18 cellular contexts compared by ENCODE assay signal in genomic region chrX:153495903-153496629, GRCh38. TPM values are rescaled to one million over a fixed set of nuclear protein-coding genes. Genes with fewer than 3 reads are reported as not detected.
A peak's percentile ranks its signal among the peaks of the same experiment; 100 is the strongest.
DNase-seq lines count a peak whose midpoint lies in the region; ATAC-seq and TF ChIP-seq lines count a peak whose summit lies in the region.
"Had no signal": no experiment of that assay in that cellular context is flagged by ENCODE, and none has a peak within 500 bp of the region (broad histone marks: within the 10 kb centered on the region; RNA-seq: fewer than 3 reads in every experiment).

No MANE protein-coding gene starts in this region.

- dilution Hi-C loops in IMR-90 (cut with HindIII; ENCODE audit: low sequenced_read_pairs, unreplicated experiment): no loop called here

- H2BK20ac ChIP-seq in IMR-90 (ENCODE audit: low read depth, low read length): no peak overlapping the region

- H4K91ac ChIP-seq in IMR-90 (ENCODE audit: insufficient read depth, low read depth, low read length): peak overlapping the region; percentile 49; the same call in 1 of the 2 replicates

- in situ Hi-C loops in IMR-90 (cut with MboI; ENCODE audit: low sequenced_read_pairs): no loop called here
- in situ Hi-C loops in G401 (cut with HindIII; ENCODE audit: low sequenced_read_pairs): no loop called here

- no peak overlapping the region; the same call in 1 of the 2 replicates for H3K18ac ChIP-seq in IMR-90 (ENCODE audit: low read depth, low read length)

- TF ChIP-seq POLR2A in IMR-90 (IDR thresholded peaks at IDR 0.05; ENCODE audit: low read depth, low read length) (no peak), esophagus muscularis mucosa (IDR thresholded peaks at IDR 0.05; ENCODE audit: low read depth) (no peak), GM18505 (IDR thresholded peaks at IDR 0.05; ENCODE audit: borderline replicate concordance, extremely low read depth, insufficient read depth, insufficient read length) (no peak)

- H2AFZ ChIP-seq in IMR-90 (replicated peaks; ENCODE audit: low read length, poor library complexity): peak overlapping the region; percentile 92
- H2AFZ ChIP-seq: PC-9 had no signal

- intact Hi-C loops in IMR-90 (cut with micrococcal nuclease) (loop anchor here (1.0 to 5.0 kb wide), 2 partner anchors 25 to 539 kb away; no protein-coding TSS in a partner anchor), esophagus muscularis mucosa (cut with DNase I) (no loop called here)

- H3K14ac ChIP-seq in IMR-90 (replicated peaks; ENCODE audit: low read depth, low read length): peak overlapping the region; percentile 58; the same call in 1 of the 2 replicates

- WGBS in IMR-90 (ENCODE audit: extremely low coverage in 2 of 2, insufficient read length in 1 of 2), 2 experiments: 65% methylated on average over 11 of the region's 18 CpGs; no CpG with 5 or more reads in 1 of the 2 experiments
- 76% methylated on average over 14 of the region's 18 CpGs for WGBS in esophagus muscularis mucosa

- no peaks in the 10 kb centered on the region for H3K9me3 Mint-ChIP-seq in osteocyte (ENCODE audit: unreplicated experiment)
- H3K9me3 Mint-ChIP-seq: activated B cell treated with CpG ODN at 0.5 μM for 24 hours; central memory CD8-positive, alpha-beta T cell had no signal

- no peak overlapping the region for H2BK120ac ChIP-seq in IMR-90 (ENCODE audit: low read depth, low read length)

- H3K4me3 ChIP-seq in AG10803 (ENCODE audit: low read length) (peak overlapping the region; percentile 75), IMR-90 (ENCODE audit: insufficient read depth, low read depth, low read length) (peak overlapping the region; percentile 70), esophagus muscularis mucosa (peak overlapping the region; percentile 32 to 52 (median 37))
- H3K4me3 ChIP-seq: neural progenitor cell, PC-9 had no signal

- H3K4me2 ChIP-seq in IMR-90 (ENCODE audit: low read depth, low read length): peak overlapping the region; percentile 82
- H3K4me2 ChIP-seq: neural progenitor cell, PC-9 had no signal

- CTCF ChIA-PET in IMR-90 (lab: Yijun Ruan, JAX): interaction anchor here (0.7 to 2.0 kb wide), 2 partner anchors 25 to 26 kb away, joined by 3 to 10 read pairs; partner anchors contain the start of gene HAUS7

- H3K9me3 ChIP-seq in IMR-90 (ENCODE audit: control insufficient read depth, insufficient read depth, low read length) (no peaks in the 10 kb centered on the region; the same call in 1 of the 2 replicates), esophagus muscularis mucosa (no peaks in the 10 kb centered on the region)

- no peak overlapping the region for H4K5ac ChIP-seq in IMR-90 (ENCODE audit: low read depth, low read length)

- H3K36me3 Mint-ChIP-seq in osteocyte (ENCODE audit: unreplicated experiment): peaks cover 2% of the 10 kb centered on the region
- H3K36me3 Mint-ChIP-seq: CD14-positive monocyte, neural progenitor cell had no signal

- POLR2A ChIA-PET in IMR-90 (lab: Charles Lee; ENCODE audit: unreplicated experiment): interaction anchor here (0.8 kb wide), 1 partner anchor 256 kb away, joined by 5 read pairs; no protein-coding TSS in a partner anchor

- ATAC-seq in IMR-90 (ENCODE audit: low read depth): no peak
- ATAC-seq in GM21528 (IDR thresholded peaks at IDR 0.05; ENCODE audit: low FRiP score, unreplicated experiment): no peak
- no peak for ATAC-seq in GM18505 (IDR thresholded peaks at IDR 0.05; ENCODE audit: unreplicated experiment)
- no peak for ATAC-seq in HG03378 (IDR thresholded peaks at IDR 0.05; ENCODE audit: unreplicated experiment)

- peaks cover 6 to 15% of the 10 kb centered on the region in 2 experiments for H3K79me1 ChIP-seq in IMR-90 (ENCODE audit: low read depth in 1 of 2, low read length in 2 of 2)

- H3K9ac ChIP-seq in IMR-90 (ENCODE audit: low read depth, low read length): peak overlapping the region; percentile 93; the same call in 1 of the 2 replicates
- H3K9ac ChIP-seq: neural progenitor cell had no signal

- TF ChIP-seq RAD21 in IMR-90 (IDR thresholded peaks at IDR 0.05; ENCODE audit: low read length): no peak

- no peak overlapping the region for H2AK5ac ChIP-seq in IMR-90 (ENCODE audit: low read depth, low read length)

- no TSS peak for BruUV-seq in IMR-90 (replicated peaks; lab: Mats Ljungman, UMichigan)

- H3K4me1 ChIP-seq in IMR-90 (ENCODE audit: control insufficient read depth, insufficient read depth, low read length) (peaks cover 17% of the 10 kb centered on the region), esophagus muscularis mucosa (peaks cover 0 to 21% (median 16%) of the 10 kb centered on the region in 4 donors)

- H2BK5ac ChIP-seq in IMR-90 (ENCODE audit: low read depth, low read length, poor library complexity, severe bottlenecking): no peak overlapping the region

- H3K27ac Mint-ChIP-seq in osteocyte (ENCODE audit: unreplicated experiment): peak overlapping the region; percentile 95
- H3K27ac Mint-ChIP-seq: activated B cell treated with CpG ODN at 0.5 μM for 24 hours, CD14-positive monocyte had no signal

- H3K56ac ChIP-seq in IMR-90 (ENCODE audit: extremely low read depth, insufficient read depth, low read length): no peak overlapping the region

- H3K4me1 Mint-ChIP-seq in osteocyte (ENCODE audit: unreplicated experiment): peaks cover 55% of the 10 kb centered on the region
- H3K4me1 Mint-ChIP-seq: activated B cell treated with CpG ODN at 0.5 μM for 24 hours; central memory CD8-positive, alpha-beta T cell had no signal

- peak overlapping the region in 1 of 2 experiments; percentile 47; a peak in 2 of 4 replicates for H4K8ac ChIP-seq in IMR-90 (ENCODE audit: low read depth in 2 of 2, low read length in 2 of 2)

- H3K36me3 ChIP-seq in IMR-90 (ENCODE audit: control insufficient read depth, insufficient read depth, low read length) (no peaks in the 10 kb centered on the region), esophagus muscularis mucosa (no peaks in the 10 kb centered on the region)
- H3K36me3 ChIP-seq: neural progenitor cell had no signal

- H3K27ac ChIP-seq in IMR-90 (ENCODE audit: insufficient read depth, low read length): no peak overlapping the region; the same call in 1 of the 2 replicates
- peak overlapping the region in 1 of 4 donors; percentile 34 for H3K27ac ChIP-seq in esophagus muscularis mucosa (replicated peaks in 1 of 4)
- H3K27ac ChIP-seq: neural progenitor cell, PC-9 had no signal

- H3K4me3 Mint-ChIP-seq in osteocyte (ENCODE audit: unreplicated experiment): peak overlapping the region; percentile 97
- H3K4me3 Mint-ChIP-seq: activated B cell treated with CpG ODN at 0.5 μM for 24 hours; central memory CD8-positive, alpha-beta T cell had no signal

- H2AK9ac ChIP-seq in IMR-90 (replicated peaks; ENCODE audit: low read depth, low read length, poor library complexity): peak overlapping the region; percentile 99

- H2BK15ac ChIP-seq in IMR-90 (ENCODE audit: low read depth, low read length): no peak overlapping the region

- H4K20me1 ChIP-seq in IMR-90 (ENCODE audit: insufficient read depth, low read length): peaks cover 4% of the 10 kb centered on the region

- H3K27me3 Mint-ChIP-seq in osteocyte (ENCODE audit: unreplicated experiment): no peaks in the 10 kb centered on the region
- H3K27me3 Mint-ChIP-seq: activated B cell treated with CpG ODN at 0.5 μM for 24 hours; central memory CD8-positive, alpha-beta T cell had no signal

- H3K4ac ChIP-seq in IMR-90 (ENCODE audit: low read depth, low read length): peak overlapping the region; percentile 75

- no peaks in the 10 kb centered on the region for H3K9me1 ChIP-seq in IMR-90 (ENCODE audit: insufficient read depth, low read length)

- H3K27me3 ChIP-seq in IMR-90 (ENCODE audit: control insufficient read depth, insufficient read depth, low read length) (no peaks in the 10 kb centered on the region), esophagus muscularis mucosa (peaks cover 0 to 6% (median 1%) of the 10 kb centered on the region in 4 donors)
- H3K27me3 ChIP-seq: neural progenitor cell had no signal

- DNase-seq in AG10803 (ENCODE audit: low read depth): no peak
- no peak for DNase-seq in IMR-90
- no peak for DNase-seq in esophagus muscularis mucosa (ENCODE audit: extremely low spot score)
- no peak for DNase-seq in osteocyte (ENCODE audit: extremely low spot score, unreplicated experiment)
- DNase-seq in G401 (ENCODE audit: low spot score): no peak
- DNase-seq: activated B cell treated with CpG ODN at 0.5 μM for 24 hours; activated naive CD4-positive, alpha-beta T cell; NCI-H524; PC-9 had no signal

- TF ChIP-seq CTCF in AG10803 (conservative IDR thresholded peaks at IDR 0.05; ENCODE audit: low read length) (no peak; the same call in 1 of the 2 replicates), IMR-90 (conservative IDR thresholded peaks at IDR 0.05; ENCODE audit: low read depth, low read length) (no peak), esophagus muscularis mucosa (IDR thresholded peaks at IDR 0.05) (no peak), osteocyte (IDR thresholded peaks at IDR 0.05) (no peak)

- peak overlapping the region; percentile 49; the same call in 1 of the 2 replicates for H3K23ac ChIP-seq in IMR-90 (ENCODE audit: low read depth, low read length)

- no peak for TF ChIP-seq EP300 in esophagus muscularis mucosa (IDR thresholded peaks at IDR 0.05)

RNA-seq across cellular contexts. Expression of gene BGN, which starts 1.3 kb away (rescaled TPM):
- total RNA-seq in IMR-90 (2012; rRNA removed) (10.0 and 11.3 TPM in 2 replicates), esophagus muscularis mucosa (10 to 100 TPM; 16.6 to 77.8 (median 21.5) TPM), osteocyte (1,581 and 1,633 TPM in 2 replicates)
- polyA plus RNA-seq in IMR-90 (2012; rRNA removed): 269 and 298 TPM in 2 replicates
- 360 and 422 TPM in 2 replicates for polyA plus RNA-seq in IMR-90 (2012; cell fraction: cytosol; rRNA removed)
- polyA plus RNA-seq in IMR-90 (2012; cell fraction: nucleus; rRNA removed; ENCODE audit: low replicate concordance): 90.5 and 138 TPM in 2 replicates
- total RNA-seq in G401 (2014; rRNA removed; shearing (Covaris generic)): not detected in 2 replicates
- total RNA-seq: activated B cell treated with CpG ODN at 0.5 μM for 24 hours had no signal
- polyA plus RNA-seq: CD14-positive monocyte had no signal

RNA-seq across cellular contexts. Expression of gene ATP2B3, which starts 21.4 kb away (rescaled TPM):
- total RNA-seq in IMR-90 (2012; rRNA removed): under 0.01 TPM in 1 of 2 replicates, not detected in the other
- polyA plus RNA-seq in IMR-90 (2012; rRNA removed): 0.03 and 0.06 TPM in 2 replicates
- 0.03 TPM in 1 of 2 replicates, not detected in the other for polyA plus RNA-seq in IMR-90 (2012; cell fraction: cytosol; rRNA removed)
- 0.26 and 0.38 TPM in 2 replicates for polyA plus RNA-seq in IMR-90 (2012; cell fraction: nucleus; rRNA removed; ENCODE audit: low replicate concordance)
- total RNA-seq in esophagus muscularis mucosa: under 1 TPM; under 0.01 to 0.33 (median 0.21) TPM
- total RNA-seq in osteocyte: 0.21 and 0.39 TPM in 2 replicates
- total RNA-seq in G401 (2014; rRNA removed; shearing (Covaris generic)): not detected in 2 replicates
- total RNA-seq: activated B cell treated with CpG ODN at 0.5 μM for 24 hours, Daoy, lung microvascular endothelial cell, PC-9, subcutaneous adipose tissue had no signal
- polyA plus RNA-seq: CD14-positive monocyte had no signal

RNA-seq across cellular contexts. Expression of gene HAUS7, which starts 25.7 kb away (rescaled TPM):
- total RNA-seq in IMR-90 (2012; rRNA removed) (10.8 TPM in 2 replicates), esophagus muscularis mucosa (10 to 100 TPM; 23.4 to 25.8 (median 24.2) TPM), osteocyte (55.7 and 60.3 TPM in 2 replicates)
- polyA plus RNA-seq in IMR-90 (2012; rRNA removed): 25.9 and 27.7 TPM in 2 replicates
- 22.1 and 24.3 TPM in 2 replicates for polyA plus RNA-seq in IMR-90 (2012; cell fraction: cytosol; rRNA removed)
- 188 and 200 TPM in 2 replicates for polyA plus RNA-seq in IMR-90 (2012; cell fraction: nucleus; rRNA removed; ENCODE audit: low replicate concordance)
- total RNA-seq in G401 (2014; rRNA removed; shearing (Covaris generic)): 50.8 and 63.6 TPM in 2 replicates

RNA-seq across cellular contexts. Expression of gene TREX2, which starts 50.2 kb away (rescaled TPM):
- total RNA-seq in IMR-90 (2012; rRNA removed) (0.36 and 0.56 TPM in 2 replicates), esophagus muscularis mucosa (1 to 10 TPM in 2 of 4 donors, under 1 TPM in 1, not detected in 1; 0.78 to 2.3 (median 1.2) TPM), osteocyte (2.5 TPM in 2 replicates)
- 0.84 and 1.1 TPM in 2 replicates for polyA plus RNA-seq in IMR-90 (2012; rRNA removed)
- polyA plus RNA-seq in IMR-90 (2012; cell fraction: cytosol; rRNA removed): 0.30 and 0.63 TPM in 2 replicates
- 8.3 and 18.4 TPM in 2 replicates for polyA plus RNA-seq in IMR-90 (2012; cell fraction: nucleus; rRNA removed; ENCODE audit: low replicate concordance)
- not detected in 2 replicates for total RNA-seq in G401 (2014; rRNA removed; shearing (Covaris generic))
- polyA plus RNA-seq: CD14-positive monocyte had no signal

Comparison
In these comparisons a context has a peak if more than half of its experiments do, and no peak if none do; other contexts are left out.
1. RNA of gene BGN, which starts 1.3 kb away (total RNA-seq): 1,581 to 1,633 TPM in osteocyte; 16.6 to 77.8 TPM in esophagus muscularis mucosa, 10.0 to 11.3 TPM in IMR-90 and not detected in G401; every median in the first group is over 10 times any median in the second.
2. Peak in every context shown above with its lines, with median percentiles within 50 percentile points of each other: H3K4me3 ChIP-seq.